Comparison of ENCODE assay signal across 10 cellular contexts in genomic region chr6:25302677-25303128, GRCh38. TPM values are rescaled to one million over a fixed set of nuclear protein-coding genes. Genes with fewer than 3 reads are reported as not detected.
A peak's percentile ranks its signal among the peaks of the same experiment; 100 is the strongest.
DNase-seq lines count a peak whose midpoint lies in the region; ATAC-seq and TF ChIP-seq lines count a peak whose summit lies in the region.
"Had no signal": no experiment of that assay in that cellular context is flagged by ENCODE, and none has a peak within 500 bp of the region (broad histone marks: within the 10 kb centered on the region; RNA-seq: fewer than 3 reads in every experiment).

No MANE protein-coding gene starts in this region.

- intact Hi-C loops in head of caudate nucleus (cut with DNase I): no loop called here

- DNase-seq in DMS153 (lab: John Stamatoyannopoulos, UW): peak; percentile 75
- DNase-seq in NCI-H187 treated with DMSO at 0.1 percent for 48 hours (lab: John Stamatoyannopoulos, UW): peak; percentile 98
- DNase-seq in neural crest cell (ENCODE audit: low read depth, low spot score): no peak
- DNase-seq in neuronal stem cell (ENCODE audit: low spot score): no peak
- DNase-seq in head of caudate nucleus: no peak
- DNase-seq: activated CD4-positive, alpha-beta T cell treated with anti-CD3 and anti-CD28 coated beads, Interleukin-2, amount 10 ng/mL, durations not matched to agents 24 days and 14 days had no signal

- no peak overlapping the region for H3K27ac ChIP-seq in duodenal mucosa (ENCODE audit: low read depth, low read length)
- H3K27ac ChIP-seq in neuronal stem cell (replicated peaks; ENCODE audit: low read length): no peak overlapping the region
- H3K27ac ChIP-seq: parathyroid adenoma had no signal

- H3K9me3 ChIP-seq in duodenal mucosa (ENCODE audit: control insufficient read depth in 1 of 2, low read length in 2 of 2) (no peaks in the 10 kb centered on the region), neuronal stem cell (replicated peaks in 1 of 2; ENCODE audit: control insufficient read depth in 2 of 2, insufficient read depth in 1 of 2, low read depth in 1 of 2, low read length in 2 of 2) (peaks cover 3 to 7% of the 10 kb centered on the region in 2 donors)

- peak overlapping the region; percentile 32 for H3K27ac Mint-ChIP-seq in neural crest cell (ENCODE audit: unreplicated experiment)
- H3K27ac Mint-ChIP-seq: activated CD4-positive, alpha-beta T cell treated with anti-CD3 and anti-CD28 coated beads, Interleukin-2, amount 10 ng/mL, durations not matched to agents 24 days and 14 days had no signal

- no peak overlapping the region for H3K18ac ChIP-seq in neuronal stem cell (ENCODE audit: low read length)

- no peak overlapping the region for H3K14ac ChIP-seq in neuronal stem cell (ENCODE audit: low read length)

- no peak for TF ChIP-seq CTCF in neural crest cell (conservative IDR thresholded peaks at IDR 0.05)

- H3K4me2 ChIP-seq in neuronal stem cell (ENCODE audit: insufficient read depth, low read length, poor library complexity, severe bottlenecking): no peak overlapping the region

- peak overlapping the region in 1 of 2 donors; percentile 3 for H3K9ac ChIP-seq in duodenal mucosa (ENCODE audit: low read depth in 1 of 2, low read length in 2 of 2)
- H3K9ac ChIP-seq in neuronal stem cell (ENCODE audit: low read depth, low read length, poor library complexity): no peak overlapping the region
- H3K9ac ChIP-seq: parathyroid adenoma had no signal

- no peak overlapping the region for H4K91ac ChIP-seq in neuronal stem cell (ENCODE audit: low read depth, low read length, poor library complexity)

- WGBS in neuronal stem cell (ENCODE audit: extremely low coverage in 2 of 2, insufficient read length in 2 of 2, insufficient replicate concordance in 1 of 2), 2 donors: no CpG with 5 or more reads among the region's 6 CpGs

- H3K36me3 Mint-ChIP-seq in neural crest cell (ENCODE audit: low read depth): no peaks in the 10 kb centered on the region

- H2AFZ ChIP-seq in neuronal stem cell (ENCODE audit: low read length): no peak overlapping the region
- H2AFZ ChIP-seq: parathyroid adenoma had no signal

- no peak overlapping the region for H2BK5ac ChIP-seq in neuronal stem cell (ENCODE audit: low read length)

- H2BK12ac ChIP-seq in neuronal stem cell (ENCODE audit: low read length): no peak overlapping the region

- H3K4me3 ChIP-seq in duodenal mucosa (ENCODE audit: low read depth in 1 of 2, low read length in 2 of 2) (peak overlapping the region; percentile 37 to 40), neuronal stem cell (ENCODE audit: low read length in 2 of 2) (no peak overlapping the region)

- no peaks in the 10 kb centered on the region for H3K79me1 ChIP-seq in neuronal stem cell (ENCODE audit: low read depth, low read length)

- H3K27me3 Mint-ChIP-seq in neural crest cell (ENCODE audit: low read depth): no peaks in the 10 kb centered on the region

- H2AK5ac ChIP-seq in neuronal stem cell (ENCODE audit: low read depth, low read length): no peak overlapping the region

- H3K27me3 ChIP-seq in duodenal mucosa (ENCODE audit: control insufficient read depth in 1 of 2, insufficient read depth in 2 of 2, low read length in 2 of 2) (no peaks in the 10 kb centered on the region), neuronal stem cell (ENCODE audit: control insufficient read depth in 3 of 3, insufficient read depth in 3 of 3, low read depth in 1 of 3, low read length in 3 of 3) (no peaks in the 10 kb centered on the region)

- peaks cover 6% of the 10 kb centered on the region for H3K4me1 Mint-ChIP-seq in neural crest cell

- H3K36me3 ChIP-seq in duodenal mucosa (ENCODE audit: control insufficient read depth in 1 of 2, insufficient read depth in 2 of 2, low read length in 2 of 2) (no peaks in the 10 kb centered on the region), neuronal stem cell (replicated peaks in 1 of 2; ENCODE audit: control insufficient read depth in 2 of 2, insufficient read depth in 2 of 2, low read length in 2 of 2) (no peaks in the 10 kb centered on the region)

- H2BK15ac ChIP-seq in neuronal stem cell (ENCODE audit: low read length): no peak overlapping the region

- H3K9me3 Mint-ChIP-seq in neural crest cell: peaks cover 2% of the 10 kb centered on the region
- H3K9me3 Mint-ChIP-seq: activated CD4-positive, alpha-beta T cell treated with anti-CD3 and anti-CD28 coated beads, Interleukin-2, amount 10 ng/mL, durations not matched to agents 24 days and 14 days had no signal

- H3K23ac ChIP-seq in neuronal stem cell (ENCODE audit: low read depth, low read length, poor library complexity): no peak overlapping the region

- no peak overlapping the region for H3K4me3 Mint-ChIP-seq in neural crest cell
- H3K4me3 Mint-ChIP-seq: activated CD4-positive, alpha-beta T cell treated with anti-CD3 and anti-CD28 coated beads, Interleukin-2, amount 10 ng/mL, durations not matched to agents 24 days and 14 days had no signal

- H3K4ac ChIP-seq in neuronal stem cell (ENCODE audit: low read length): no peak overlapping the region

- H3K4me1 ChIP-seq in duodenal mucosa (ENCODE audit: control insufficient read depth in 1 of 2, insufficient read depth in 2 of 2, low read length in 2 of 2) (peaks cover 51 to 62% of the 10 kb centered on the region in 2 donors), neuronal stem cell (ENCODE audit: control insufficient read depth in 2 of 2, insufficient read depth in 1 of 2, low read depth in 1 of 2, low read length in 2 of 2) (peaks cover 8 to 9% of the 10 kb centered on the region in 2 donors)
- H3K4me1 ChIP-seq: parathyroid adenoma had no signal

- H2BK120ac ChIP-seq in neuronal stem cell (ENCODE audit: low read depth, low read length): no peak overlapping the region

- H4K8ac ChIP-seq in neuronal stem cell (ENCODE audit: low read depth, low read length): no peak overlapping the region

- no peak for ATAC-seq in GM21723 (IDR thresholded peaks at IDR 0.05; ENCODE audit: unreplicated experiment)
- no peak for ATAC-seq in HG02870 (IDR thresholded peaks at IDR 0.05; ENCODE audit: unreplicated experiment)

RNA-seq across cellular contexts. Expression of gene CARMIL1, which starts 23.5 kb away (rescaled TPM):
- 4.5 and 5.0 TPM in 2 replicates for total RNA-seq in neural crest cell
- 4.4 TPM for polyA plus RNA-seq in neuronal stem cell (2013, experiment 1 of 2)
- polyA plus RNA-seq in neuronal stem cell (2013, experiment 2 of 2): 4.0 TPM

Comparison
In these comparisons a context has a peak if more than half of its experiments do, and no peak if none do; other contexts are left out.
1. DNase-seq: peak in DMS153 (single experiment) and NCI-H187 treated with DMSO at 0.1 percent for 48 hours (single experiment); none in neural crest cell (single experiment), neuronal stem cell (single experiment) and head of caudate nucleus (0 of 42).
2. H3K4me3 ChIP-seq: peak in duodenal mucosa (2 of 2); none in neuronal stem cell (0 of 2).